ENCODE assay signal across 8 cellular contexts in the genomic region with DNA sequence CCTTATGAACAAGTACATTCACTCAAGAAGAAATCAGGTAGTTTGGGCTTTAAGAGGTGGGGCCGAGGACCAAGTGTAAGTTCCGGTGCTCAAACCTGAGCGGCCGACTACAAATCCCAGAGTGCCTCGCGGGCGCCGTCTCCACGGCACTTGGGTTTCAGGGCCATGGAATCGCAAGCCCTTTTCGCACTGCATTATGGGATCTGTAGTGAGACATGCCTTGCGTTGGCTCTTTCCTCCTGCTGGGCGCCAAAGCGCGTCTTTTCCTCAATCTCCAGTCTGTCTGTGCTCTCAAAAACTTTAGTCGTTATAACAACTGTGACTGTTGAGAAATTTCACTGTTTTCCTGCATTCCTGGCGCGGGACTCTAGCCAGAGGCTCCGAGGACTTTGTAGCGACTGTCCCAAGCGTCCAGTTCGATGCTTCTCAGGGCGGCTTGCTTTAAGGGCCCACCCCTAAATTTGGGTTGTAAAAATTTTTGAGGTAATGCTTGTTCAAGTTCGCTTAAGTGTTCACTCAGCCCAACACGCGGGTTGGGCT. TPM values are rescaled to one million over a fixed set of nuclear protein-coding genes. Genes with fewer than 3 reads are reported as not detected.
DNase-seq lines count a peak whose midpoint lies in the region; ATAC-seq and TF ChIP-seq lines count a peak whose summit lies in the region.

No MANE protein-coding gene starts in this region.

- no peak for TF ChIP-seq CTCF in GM10248 (IDR thresholded peaks at IDR 0.05; ENCODE audit: control extremely low read depth, extremely low read depth, low read depth, missing control alignments)
- no peak for TF ChIP-seq CTCF in omental fat pad (IDR thresholded peaks at IDR 0.05)

- peak overlapping the region; percentile 98 for H3K4me3 Mint-ChIP-seq in activated naive CD8-positive, alpha-beta T cell treated with anti-CD3 and anti-CD28 coated beads for 36 hours

- CTCF ChIA-PET in GM10248 (lab: Yijun Ruan, JAX) = interaction anchor here (1.0 to 1.7 kb wide), 3 partner anchors 9 to 70 kb away, joined by 3 to 9 read pairs (median 6); a partner anchor contains a TSS

- H3K27ac Mint-ChIP-seq in activated naive CD8-positive, alpha-beta T cell treated with anti-CD3 and anti-CD28 coated beads for 36 hours = peak overlapping the region; percentile 100

- DNase-seq in GM10248 (ENCODE audit: extremely low spot score) (peak; percentile 92), NCI-H128 (lab: John Stamatoyannopoulos, UW; ENCODE audit: unreplicated experiment) (peak; percentile 88), SKM-1 treated with dmso at 0.1 percent for 144 hours (lab: John Stamatoyannopoulos, UW; ENCODE audit: unreplicated experiment) (peak; percentile 96), head of caudate nucleus (peak; percentile 96 to 99 (median 98)), omental fat pad (ENCODE audit: low spot score) (peak; percentile 86)
- peak; percentile 92 for DNase-seq in activated naive CD8-positive, alpha-beta T cell treated with anti-CD3 and anti-CD28 coated beads for 36 hours

- intact Hi-C loops in head of caudate nucleus (cut with DNase I) = no loop called here

- POLR2A ChIA-PET in GM10248 (lab: Yijun Ruan, JAX) = no interaction called here

- peaks cover 51% of the 10 kb centered on the region for H3K4me1 Mint-ChIP-seq in activated naive CD8-positive, alpha-beta T cell treated with anti-CD3 and anti-CD28 coated beads for 36 hours

- peak; percentile 68 for ATAC-seq in HG02759 (IDR thresholded peaks at IDR 0.05; ENCODE audit: unreplicated experiment)
- ATAC-seq in omental fat pad (ENCODE audit: low FRiP score) = peak; percentile 90

- no peaks in the 10 kb centered on the region for H3K27me3 Mint-ChIP-seq in activated naive CD8-positive, alpha-beta T cell treated with anti-CD3 and anti-CD28 coated beads for 36 hours

- peak overlapping the region; percentile 97 for H3K27ac ChIP-seq in temporal lobe (ENCODE audit: low read depth, low read length)

- peaks cover 3% of the 10 kb centered on the region for H3K36me3 Mint-ChIP-seq in activated naive CD8-positive, alpha-beta T cell treated with anti-CD3 and anti-CD28 coated beads for 36 hours

- no peaks in the 10 kb centered on the region for H3K9me3 Mint-ChIP-seq in activated naive CD8-positive, alpha-beta T cell treated with anti-CD3 and anti-CD28 coated beads for 36 hours

RNA-seq across cellular contexts. Expression of a gene that starts 0.4 kb away (rescaled TPM):
- 10 to 100 TPM; 55.4 to 56.2 TPM for total RNA-seq in activated naive CD8-positive, alpha-beta T cell treated with anti-CD3 and anti-CD28 coated beads for 36 hours
- total RNA-seq in omental fat pad = 10 to 100 TPM; 42.6 to 74.4 (median 58.0) TPM
- 32.7 TPM for total RNA-seq in temporal lobe

RNA-seq across cellular contexts. Expression of a gene that starts 3.2 kb away (rescaled TPM):
- 1 to 10 TPM; 6.2 to 6.4 TPM for total RNA-seq in activated naive CD8-positive, alpha-beta T cell treated with anti-CD3 and anti-CD28 coated beads for 36 hours
- total RNA-seq in omental fat pad (10 to 100 TPM in 3 of 4 donors, 1 to 10 TPM in 1; 8.2 to 17.2 (median 13.9) TPM), temporal lobe (30.0 TPM)

Comparison
In these comparisons a context has a peak if more than half of its experiments do, and no peak if none do; other contexts are left out.
1. Peak in every context shown above with its lines: DNase-seq, ATAC-seq and H3K27ac ChIP-seq.